8 cellular contexts compared by ENCODE assay signal in the genomic region with DNA sequence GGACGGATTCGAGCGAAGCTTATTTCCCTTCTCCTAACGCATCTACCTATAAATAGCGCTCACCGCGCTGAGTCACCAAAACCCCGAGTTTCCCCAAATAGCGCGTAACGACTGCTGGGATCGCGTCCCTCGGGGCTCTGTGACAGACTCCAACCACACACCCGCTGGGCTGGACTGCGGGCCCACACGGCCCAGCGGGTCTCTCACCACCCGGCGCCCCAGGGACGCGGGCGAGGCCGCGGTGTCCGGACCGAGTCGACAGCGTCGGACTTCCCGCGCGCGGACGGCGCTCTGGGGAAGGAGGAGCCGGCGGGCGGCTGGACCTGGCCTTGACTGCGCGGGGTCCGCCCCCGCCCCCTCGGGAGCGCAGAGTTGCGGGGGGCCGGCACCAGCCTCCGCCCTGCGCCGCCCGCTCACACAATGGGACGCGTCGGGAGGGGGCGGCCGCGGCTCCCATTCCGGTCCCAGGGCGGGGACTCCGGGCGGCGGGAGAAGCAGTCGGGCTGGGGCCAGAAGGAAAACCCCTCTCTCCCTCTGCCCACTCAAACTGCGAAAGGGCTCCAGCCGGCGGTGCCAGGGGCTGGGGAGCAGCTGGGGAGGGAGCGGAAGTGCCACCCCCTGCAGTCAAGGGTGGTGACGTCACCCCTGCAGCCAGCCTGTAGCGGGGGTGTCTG.
A peak's percentile ranks its signal among the peaks of the same experiment; 100 is the strongest.
DNase-seq lines count a peak whose midpoint lies in the region; ATAC-seq lines count a peak whose summit lies in the region.

No MANE protein-coding gene starts in this region.

- CTCF ChIA-PET in activated CD8-positive, alpha-beta T cell treated with anti-CD3 and anti-CD28 coated beads, Interleukin-2, amount 10 ng/mL, durations not matched to agents 7 days and 5 days (lab: Charles Lee), result interaction anchor here (0.7 to 8.3 kb wide), 11 partner anchors 9 to 788 kb away, joined by 3 to 89 read pairs (median 5); a partner anchor contains a TSS

- peaks cover 47% of the 10 kb centered on the region for H3K4me1 Mint-ChIP-seq in activated CD8-positive, alpha-beta T cell treated with anti-CD3 and anti-CD28 coated beads, Interleukin-2, amount 10 ng/mL, durations not matched to agents 7 days and 5 days (ENCODE audit: low read depth)
- H3K4me1 Mint-ChIP-seq in memory B cell, result peaks cover 37% of the 10 kb centered on the region

- peak overlapping the region; percentile 90 for H3K27ac Mint-ChIP-seq in activated CD8-positive, alpha-beta T cell treated with anti-CD3 and anti-CD28 coated beads, Interleukin-2, amount 10 ng/mL, durations not matched to agents 7 days and 5 days
- peak overlapping the region; percentile 97 for H3K27ac Mint-ChIP-seq in memory B cell

- POLR2A ChIA-PET in activated CD8-positive, alpha-beta T cell treated with anti-CD3 and anti-CD28 coated beads, Interleukin-2, amount 10 ng/mL, durations not matched to agents 7 days and 5 days (lab: Charles Lee), result interaction anchor here (0.6 to 8.7 kb wide), 29 partner anchors 8 to 787 kb away, joined by 3 to 240 read pairs (median 5); a partner anchor contains a TSS

- ATAC-seq in GM19328 (IDR thresholded peaks at IDR 0.05; ENCODE audit: unreplicated experiment) (peak; percentile 65), HG03442 (IDR thresholded peaks at IDR 0.05; ENCODE audit: unreplicated experiment) (peak; percentile 63), memory B cell (ENCODE audit: low read depth) (peak; percentile 68)
- peak; percentile 74 for ATAC-seq in activated CD8-positive, alpha-beta T cell treated with anti-CD3 and anti-CD28 coated beads, Interleukin-2, amount 10 ng/mL, durations not matched to agents 7 days and 5 days

- peaks cover 7% of the 10 kb centered on the region for H3K27me3 Mint-ChIP-seq in activated CD8-positive, alpha-beta T cell treated with anti-CD3 and anti-CD28 coated beads, Interleukin-2, amount 10 ng/mL, durations not matched to agents 7 days and 5 days (ENCODE audit: low read depth)
- no peaks in the 10 kb centered on the region for H3K27me3 Mint-ChIP-seq in memory B cell

- H3K4me3 Mint-ChIP-seq in activated CD8-positive, alpha-beta T cell treated with anti-CD3 and anti-CD28 coated beads, Interleukin-2, amount 10 ng/mL, durations not matched to agents 7 days and 5 days, result peak overlapping the region; percentile 84
- peak overlapping the region; percentile 92 for H3K4me3 Mint-ChIP-seq in memory B cell

- H3K36me3 Mint-ChIP-seq in activated CD8-positive, alpha-beta T cell treated with anti-CD3 and anti-CD28 coated beads, Interleukin-2, amount 10 ng/mL, durations not matched to agents 7 days and 5 days (ENCODE audit: low read depth), result peaks cover 30% of the 10 kb centered on the region
- H3K36me3 Mint-ChIP-seq in memory B cell, result peaks cover 6% of the 10 kb centered on the region

- DNase-seq in C1 segment of cervical spinal cord (lab: John Stamatoyannopoulos, UW) (peak in 12 of 14 donors; percentile 62 to 99 (median 92)), NCI-H748 treated with DMSO at 0.1 percent for 48 hours (lab: John Stamatoyannopoulos, UW) (peak; percentile 87), memory B cell (ENCODE audit: low spot score in 2 of 2) (peak; percentile 54 to 63)
- peak; percentile 76 for DNase-seq in activated CD8-positive, alpha-beta T cell treated with anti-CD3 and anti-CD28 coated beads, Interleukin-2, amount 10 ng/mL, durations not matched to agents 7 days and 5 days
- DNase-seq in effector CD4-positive, alpha-beta T cell, result peak; percentile 76
- peak; percentile 58 to 90 for DNase-seq in stimulated activated CD8-positive, alpha-beta memory T cell treated with anti-CD3 and anti-CD28 coated beads, Interleukin-15, amount 100 ng/mL, for 48 hours (ENCODE audit: low read depth in 2 of 2)

- H3K9me3 Mint-ChIP-seq in activated CD8-positive, alpha-beta T cell treated with anti-CD3 and anti-CD28 coated beads, Interleukin-2, amount 10 ng/mL, durations not matched to agents 7 days and 5 days (ENCODE audit: insufficient read depth), result no peaks in the 10 kb centered on the region
- no peaks in the 10 kb centered on the region for H3K9me3 Mint-ChIP-seq in memory B cell

Comparison
In these comparisons a context has a peak if more than half of its experiments do, and no peak if none do; other contexts are left out.
1. Peak in every context shown above with its lines: DNase-seq and ATAC-seq.